Comparison of ENCODE assay signal across 12 cellular contexts in genomic region chr5:76590027-76590426, GRCh38. TPM values are rescaled to one million over a fixed set of nuclear protein-coding genes. Genes with fewer than 3 reads are reported as not detected.
A peak's percentile ranks its signal among the peaks of the same experiment; 100 is the strongest.
DNase-seq lines count a peak whose midpoint lies in the region; ATAC-seq lines count a peak whose summit lies in the region.
"Had no signal": no experiment of that assay in that cellular context is flagged by ENCODE, and none has a peak within 500 bp of the region (broad histone marks: within the 10 kb centered on the region; RNA-seq: fewer than 3 reads in every experiment).

No MANE protein-coding gene starts in this region.

- no peaks in the 10 kb centered on the region for H3K9me3 Mint-ChIP-seq in activated T-helper 17 cell treated with anti-CD3 and anti-CD28 coated beads, Interleukin-2, amount 50 U/mL, for 72 hours
- no peaks in the 10 kb centered on the region for H3K9me3 Mint-ChIP-seq in CD4-positive, alpha-beta memory T cell

- POLR2A ChIA-PET in CD4-positive, alpha-beta memory T cell (lab: Charles Lee; ENCODE audit: partially characterized antibody) = no interaction called here

- no peaks in the 10 kb centered on the region for H3K9me3 ChIP-seq in CD4-positive, alpha-beta memory T cell (ENCODE audit: control insufficient read depth in 1 of 2, low read length in 2 of 2)
- H3K9me3 ChIP-seq: gastroesophageal sphincter had no signal

- DNase-seq in stimulated activated CD4-positive, alpha-beta T cell treated with anti-CD3 and anti-CD28 coated beads, Interleukin-4, amount 100 ng/mL, for 4 hours = no peak
- DNase-seq in Right ventricle myocardium superior (no peak), NCI-H526 (lab: John Stamatoyannopoulos, UW) (no peak)
- DNase-seq in CD4-positive, alpha-beta memory T cell = no peak
- DNase-seq: caudate nucleus, NCI-H1694 treated with DMSO at 0.1 percent for 48 hours had no signal

- H3K36me3 ChIP-seq in CD4-positive, alpha-beta memory T cell (ENCODE audit: insufficient read depth, low read length) = peaks cover 27% of the 10 kb centered on the region
- H3K36me3 ChIP-seq: gastroesophageal sphincter had no signal

- peaks cover 77% of the 10 kb centered on the region for H3K36me3 Mint-ChIP-seq in activated T-helper 17 cell treated with anti-CD3 and anti-CD28 coated beads, Interleukin-2, amount 50 U/mL, for 72 hours (ENCODE audit: low read depth)
- H3K36me3 Mint-ChIP-seq in CD4-positive, alpha-beta memory T cell = peaks cover 40 to 63% of the 10 kb centered on the region in 2 donors

- H3K4me1 ChIP-seq in CD4-positive, alpha-beta memory T cell (ENCODE audit: insufficient read depth, low read length) = no peaks in the 10 kb centered on the region
- H3K4me1 ChIP-seq: gastroesophageal sphincter had no signal

- no peak overlapping the region for H3K27ac ChIP-seq in CD4-positive, alpha-beta memory T cell (ENCODE audit: low read depth, low read length)
- H3K27ac ChIP-seq: gastroesophageal sphincter, SK-N-MC had no signal

- intact Hi-C loops in Right ventricle myocardium superior (cut with DNase I) = no loop called here
- intact Hi-C loops in CD4-positive, alpha-beta memory T cell (cut with micrococcal nuclease) = no loop called here

- H3K4me3 Mint-ChIP-seq in activated T-helper 17 cell treated with anti-CD3 and anti-CD28 coated beads, Interleukin-2, amount 50 U/mL, for 72 hours = no peak overlapping the region
- no peak overlapping the region for H3K4me3 Mint-ChIP-seq in CD4-positive, alpha-beta memory T cell

- H3K4me1 Mint-ChIP-seq in activated T-helper 17 cell treated with anti-CD3 and anti-CD28 coated beads, Interleukin-2, amount 50 U/mL, for 72 hours = no peaks in the 10 kb centered on the region
- H3K4me1 Mint-ChIP-seq in CD4-positive, alpha-beta memory T cell = peaks cover 0 to 9% (median 0%) of the 10 kb centered on the region in 4 donors

- no peak overlapping the region for H3K27ac Mint-ChIP-seq in activated T-helper 17 cell treated with anti-CD3 and anti-CD28 coated beads, Interleukin-2, amount 50 U/mL, for 72 hours
- H3K27ac Mint-ChIP-seq in CD4-positive, alpha-beta memory T cell = no peak overlapping the region

- no peaks in the 10 kb centered on the region for H3K27me3 Mint-ChIP-seq in activated T-helper 17 cell treated with anti-CD3 and anti-CD28 coated beads, Interleukin-2, amount 50 U/mL, for 72 hours
- H3K27me3 Mint-ChIP-seq in CD4-positive, alpha-beta memory T cell = no peaks in the 10 kb centered on the region

- no peak overlapping the region for H3K4me3 ChIP-seq in CD4-positive, alpha-beta memory T cell (ENCODE audit: low read length in 2 of 2)
- H3K4me3 ChIP-seq: gastroesophageal sphincter, SK-N-MC had no signal

- CTCF ChIA-PET in CD4-positive, alpha-beta memory T cell (lab: Charles Lee; ENCODE audit: partially characterized antibody) = no interaction called here

- peak; percentile 94 for ATAC-seq in GM18520 (IDR thresholded peaks at IDR 0.05; ENCODE audit: unreplicated experiment)
- ATAC-seq in GM21360 (IDR thresholded peaks at IDR 0.05; ENCODE audit: unreplicated experiment) = peak; percentile 85
- peak; percentile 98 for ATAC-seq in HG03045 (IDR thresholded peaks at IDR 0.05; ENCODE audit: unreplicated experiment)
- peak; percentile 99 for ATAC-seq in activated T-helper 17 cell treated with anti-CD3 and anti-CD28 coated beads, Interleukin-2, amount 50 U/mL, for 72 hours (replicated peaks)
- no peak for ATAC-seq in Right ventricle myocardium superior (ENCODE audit: poor library complexity)
- ATAC-seq: gastroesophageal sphincter had no signal

- H3K27me3 ChIP-seq in CD4-positive, alpha-beta memory T cell (ENCODE audit: insufficient read depth, low read length) = no peaks in the 10 kb centered on the region
- H3K27me3 ChIP-seq: gastroesophageal sphincter had no signal

RNA-seq across cellular contexts. Expression of gene F2RL2, which starts 33.2 kb away (rescaled TPM):
- total RNA-seq in activated T-helper 17 cell treated with anti-CD3 and anti-CD28 coated beads, Interleukin-2, amount 50 U/mL, for 72 hours = 1 to 10 TPM in 1 of 2 donors, not detected in 1; 1.1 TPM
- 0.13 TPM for total RNA-seq in Right ventricle myocardium superior
- not detected for total RNA-seq in CD4-positive, alpha-beta memory T cell
- polyA plus RNA-seq in CD4-positive, alpha-beta memory T cell = under 1 TPM; 0.50 to 1.00 TPM
